In the genomic region with DNA sequence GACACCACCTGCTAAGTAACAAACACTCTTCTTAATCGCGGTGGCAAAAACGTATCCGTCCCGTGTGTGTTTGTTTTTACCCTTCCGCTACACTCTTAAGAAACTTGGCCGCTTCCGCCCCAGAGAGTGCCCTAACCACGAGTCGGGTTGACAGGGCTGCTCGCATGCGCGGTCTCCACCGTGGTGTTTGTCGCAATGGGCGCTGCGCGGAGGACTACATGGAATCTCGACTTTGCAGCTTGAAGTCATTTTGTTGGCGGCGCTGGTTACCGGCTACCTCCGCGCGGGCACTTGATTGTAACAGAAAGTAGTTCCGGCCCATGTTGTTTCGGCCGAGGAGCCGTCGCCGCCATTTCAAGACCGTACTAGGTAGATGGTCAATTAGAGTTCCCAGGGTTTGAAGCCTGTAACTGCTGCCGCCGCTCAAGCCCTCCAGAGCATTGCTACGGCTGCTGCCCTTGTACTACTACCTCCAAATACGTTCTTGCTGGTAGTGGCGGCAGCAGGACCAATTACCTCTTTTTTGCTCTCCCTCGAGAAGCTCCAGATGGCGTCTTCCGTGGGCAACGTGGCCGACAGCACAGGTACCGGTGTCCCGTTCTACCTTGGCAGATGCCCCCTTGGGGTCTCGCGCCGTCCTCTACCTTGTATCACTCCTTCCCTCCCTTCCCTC, we compare ENCODE assay signal across 8 cellular contexts. TPM values are rescaled to one million over a fixed set of nuclear protein-coding genes. Genes with fewer than 3 reads are reported as not detected.
A peak's percentile ranks its signal among the peaks of the same experiment; 100 is the strongest.
DNase-seq lines count a peak whose midpoint lies in the region; TF ChIP-seq lines count a peak whose summit lies in the region.

Gene OGT, plus strand, starts transcription at position 352 of the 673 bp plus-strand sequence. Its CDS starts 196 bp downstream, at position 548.

- peaks cover 24 to 33% of the 10 kb centered on the region in 2 experiments for H3K4me1 ChIP-seq in neutrophil (ENCODE audit: control insufficient read depth in 1 of 2, insufficient read depth in 1 of 2, low read depth in 1 of 2, low read length in 1 of 2)

- H3K27ac ChIP-seq in SK-N-MC (peak within 1 kb of the TSS; percentile 83), neutrophil (peak within 1 kb of the TSS; percentile 95)

- H3K36me3 ChIP-seq in SK-N-MC (ENCODE audit: insufficient read depth, low read length) (peaks cover 8% of the 10 kb centered on the region; the same call in 1 of the 2 replicates), neutrophil (no peaks in the 10 kb centered on the region)

- TF ChIP-seq CTCF in HFFc6 (IDR thresholded peaks at IDR 0.05) (no peak), neutrophil (IDR thresholded peaks at IDR 0.05) (no peak), subcutaneous adipose tissue (IDR thresholded peaks at IDR 0.05; ENCODE audit: low read depth) (no peak)

- H3K27me3 Mint-ChIP-seq in HFFc6 (ENCODE audit: insufficient read depth): no peaks in the 10 kb centered on the region
- no peaks in the 10 kb centered on the region for H3K27me3 Mint-ChIP-seq in activated naive CD4-positive, alpha-beta T cell treated with anti-CD3 and anti-CD28 coated beads, Interleukin-2, amount 10 ng/mL, durations not matched to agents 7 days and 5 days

- no peaks in the 10 kb centered on the region for H3K27me3 ChIP-seq in neutrophil

- H3K9me3 ChIP-seq in SK-N-MC (ENCODE audit: low read depth, low read length): no peaks in the 10 kb centered on the region
- H3K9me3 ChIP-seq in neutrophil: no peaks in the 10 kb centered on the region

- peaks cover 13% of the 10 kb centered on the region for H3K36me3 Mint-ChIP-seq in HFFc6 (ENCODE audit: low read depth)
- peaks cover 29% of the 10 kb centered on the region for H3K36me3 Mint-ChIP-seq in activated naive CD4-positive, alpha-beta T cell treated with anti-CD3 and anti-CD28 coated beads, Interleukin-2, amount 10 ng/mL, durations not matched to agents 7 days and 5 days

- H3K27ac Mint-ChIP-seq in HFFc6: peak within 1 kb of the TSS; percentile 95
- H3K27ac Mint-ChIP-seq in activated naive CD4-positive, alpha-beta T cell treated with anti-CD3 and anti-CD28 coated beads, Interleukin-2, amount 10 ng/mL, durations not matched to agents 7 days and 5 days: peak within 1 kb of the TSS; percentile 100

- peak within 1 kb of the TSS; percentile 96 for H3K4me3 Mint-ChIP-seq in HFFc6
- H3K4me3 Mint-ChIP-seq in activated naive CD4-positive, alpha-beta T cell treated with anti-CD3 and anti-CD28 coated beads, Interleukin-2, amount 10 ng/mL, durations not matched to agents 7 days and 5 days: peak within 1 kb of the TSS; percentile 98

- peaks cover 22% of the 10 kb centered on the region for H3K4me1 Mint-ChIP-seq in HFFc6 (ENCODE audit: low read depth)
- peaks cover 25% of the 10 kb centered on the region for H3K4me1 Mint-ChIP-seq in activated naive CD4-positive, alpha-beta T cell treated with anti-CD3 and anti-CD28 coated beads, Interleukin-2, amount 10 ng/mL, durations not matched to agents 7 days and 5 days

- no peaks in the 10 kb centered on the region for H3K9me3 Mint-ChIP-seq in HFFc6
- H3K9me3 Mint-ChIP-seq in activated naive CD4-positive, alpha-beta T cell treated with anti-CD3 and anti-CD28 coated beads, Interleukin-2, amount 10 ng/mL, durations not matched to agents 7 days and 5 days: no peaks in the 10 kb centered on the region

- H3K9ac ChIP-seq in SK-N-MC (ENCODE audit: insufficient read length): peak within 1 kb of the TSS; percentile 80

- CTCF ChIA-PET in activated naive CD4-positive, alpha-beta T cell treated with anti-CD3 and anti-CD28 coated beads, Interleukin-2, amount 10 ng/mL, durations not matched to agents 7 days and 5 days (lab: Charles Lee): interaction anchor here (1.3 kb wide), 1 partner anchor 89 kb away, joined by 4 read pairs; no protein-coding TSS in a partner anchor

- peak within 1 kb of the TSS; percentile 91 for H3K4me3 ChIP-seq in SK-N-MC
- peak within 1 kb of the TSS; percentile 70 to 76 for H3K4me3 ChIP-seq in neutrophil (ENCODE audit: low read depth in 1 of 2, low read length in 1 of 2)

- DNase-seq in GM04504 (ENCODE audit: low read depth) (peak; percentile 90), HFFc6 (peak; percentile 97), NCI-H1048 (lab: John Stamatoyannopoulos, UW) (peak; percentile 68), SK-N-MC (ENCODE audit: low read depth, low spot score) (peak; percentile 91), germinal center (ENCODE audit: low spot score) (peak; percentile 81)
- DNase-seq in activated naive CD4-positive, alpha-beta T cell treated with anti-CD3 and anti-CD28 coated beads, Interleukin-2, amount 10 ng/mL, durations not matched to agents 7 days and 5 days: peak; percentile 96

RNA-seq across cellular contexts. Expression of gene OGT, which starts in this region (rescaled TPM):
- 10 to 100 TPM; 52.9 to 77.5 (median 57.7) TPM for total RNA-seq in HFFc6 (2021; fragmentation: NEBNext Ultra II Directional; extraction: Animal tissue kit (Norgen Biotek cat#: 25700))
- 100 to 1,000 TPM; 168 to 233 (median 191) TPM for total RNA-seq in subcutaneous adipose tissue

Comparison
In these comparisons a context has a peak if more than half of its experiments do, and no peak if none do; other contexts are left out.
1. Peak in every context shown above with its lines: DNase-seq, H3K4me3 ChIP-seq and H3K27ac ChIP-seq.